ENCODE assay signal across 18 cellular contexts in the genomic region with DNA sequence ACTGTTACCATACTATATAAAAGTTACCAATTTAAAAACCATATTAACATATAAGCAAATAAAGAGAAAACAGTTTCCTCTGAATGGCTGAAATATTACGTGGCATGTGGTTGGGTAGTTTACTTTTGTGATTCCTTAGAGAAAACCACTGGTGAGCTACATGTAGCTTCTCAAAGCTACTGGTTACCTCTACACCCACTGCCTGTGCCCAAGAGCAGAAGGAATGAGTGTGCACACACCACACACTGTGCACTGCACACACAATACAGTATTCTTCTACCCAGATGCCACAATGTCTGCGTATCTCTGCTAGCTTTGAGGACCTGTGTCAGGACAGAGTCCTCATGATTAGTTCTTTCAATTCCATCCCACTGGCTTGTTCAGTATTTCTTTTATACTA. TPM values are rescaled to one million over a fixed set of nuclear protein-coding genes. Genes with fewer than 3 reads are reported as not detected.
DNase-seq lines count a peak whose midpoint lies in the region; ATAC-seq, FAIRE-seq and TF ChIP-seq lines count a peak whose summit lies in the region.
"Had no signal": no experiment of that assay in that cellular context is flagged by ENCODE, and none has a peak within 500 bp of the region (broad histone marks: within the 10 kb centered on the region; RNA-seq: fewer than 3 reads in every experiment).

No MANE protein-coding gene starts in this region.

- no peaks in the 10 kb centered on the region for H3K9me3 ChIP-seq in GM12878 (replicated peaks; ENCODE audit: control insufficient read depth, insufficient read depth, low read length)
- H3K9me3 ChIP-seq in heart left ventricle = no peaks in the 10 kb centered on the region

- intact Hi-C loops in GM12878 (cut with micrococcal nuclease; ENCODE audit: unreplicated experiment) = loop anchor here (5.0 kb wide), 1 partner anchor 101 kb away; no protein-coding TSS in a partner anchor
- intact Hi-C loops in heart left ventricle (cut with DNase I) = no loop called here

- ATAC-seq in activated CD8-positive, alpha-beta memory T cell treated with anti-CD3 and anti-CD28 coated beads, Interleukin-2, amount 10 ng/mL, durations not matched to agents 7 days and 5 days = peak; percentile 67
- ATAC-seq in GM12878 (peak; percentile 42), HG02759 (IDR thresholded peaks at IDR 0.05; ENCODE audit: unreplicated experiment) (no peak), heart left ventricle (no peak)
- ATAC-seq: Right ventricle myocardium inferior had no signal

- H3K4me2 ChIP-seq in GM12878 (ENCODE audit: control insufficient read depth, insufficient read depth) = no peak overlapping the region

- SMC1A ChIA-PET in GM12878 (lab: Charles Lee; ENCODE audit: uncharacterized antibody, unreplicated experiment) = interaction anchor here (0.7 to 3.7 kb wide), 11 partner anchors 8 to 106 kb away, joined by 3 to 26 read pairs (median 4); a partner anchor contains a TSS

- peaks cover 61% of the 10 kb centered on the region for H3K36me3 Mint-ChIP-seq in activated CD8-positive, alpha-beta memory T cell treated with anti-CD3 and anti-CD28 coated beads, Interleukin-2, amount 10 ng/mL, durations not matched to agents 7 days and 5 days

- TF ChIP-seq POLR2A in GM12878 (IDR thresholded peaks at IDR 0.05; ENCODE audit: low read depth, low read length) = no peak
- no peak for TF ChIP-seq POLR2A in heart left ventricle (IDR thresholded peaks at IDR 0.05)

- no peaks in the 10 kb centered on the region for H3K79me2 ChIP-seq in GM12878 (ENCODE audit: control insufficient read depth, insufficient read depth, low read length)

- H3K27me3 ChIP-seq in HL-60 (ENCODE audit: insufficient read depth, poor library complexity, severe bottlenecking) (no peaks in the 10 kb centered on the region), GM12878 (replicated peaks in 1 of 2; ENCODE audit: control insufficient read depth in 2 of 2, insufficient read depth in 2 of 2, low read length in 1 of 2) (no peaks in the 10 kb centered on the region), heart left ventricle (no peaks in the 10 kb centered on the region)

- RAD21 ChIA-PET in GM12878 (lab: Charles Lee; ENCODE audit: unreplicated experiment) = interaction anchor here (0.7 to 2.1 kb wide), 6 partner anchors 9 to 192 kb away, joined by 3 to 5 read pairs (median 4); a partner anchor contains a TSS

- DNase-seq in activated CD8-positive, alpha-beta memory T cell treated with anti-CD3 and anti-CD28 coated beads, Interleukin-2, amount 10 ng/mL, durations not matched to agents 7 days and 5 days = peak; percentile 84
- no peak for DNase-seq in activated CD8-positive, alpha-beta memory T cell treated with anti-CD3 and anti-CD28 coated beads for 24 hours
- DNase-seq in HL-60 (ENCODE audit: low read depth in 1 of 2, low spot score in 1 of 2) = no peak
- no peak for DNase-seq in GM12878 (ENCODE audit: low read depth, low spot score)
- DNase-seq in non-pigmented ciliary epithelial cell (ENCODE audit: low read depth) = peak; percentile 31
- DNase-seq in activated gamma-delta T cell treated with Interleukin-2 at 50 U/mL for 16 hours = no peak
- DNase-seq in heart left ventricle = no peak
- DNase-seq: activated naive CD8-positive, alpha-beta T cell treated with anti-CD3 and anti-CD28 coated beads, Interleukin-2, amount 10 ng/mL, durations not matched to agents 7 days and 5 days; CD4-positive, CD25-positive, alpha-beta regulatory T cell; DMS79; islet precursor cell; naive B cell; NCI-H226; small intestine had no signal

- H3K4me1 Mint-ChIP-seq in activated CD8-positive, alpha-beta memory T cell treated with anti-CD3 and anti-CD28 coated beads, Interleukin-2, amount 10 ng/mL, durations not matched to agents 7 days and 5 days = peaks cover 68% of the 10 kb centered on the region

- no peak overlapping the region for H3K4me3 Mint-ChIP-seq in activated CD8-positive, alpha-beta memory T cell treated with anti-CD3 and anti-CD28 coated beads, Interleukin-2, amount 10 ng/mL, durations not matched to agents 7 days and 5 days
- H3K4me3 Mint-ChIP-seq: activated naive CD8-positive, alpha-beta T cell treated with anti-CD3 and anti-CD28 coated beads, Interleukin-2, amount 10 ng/mL, durations not matched to agents 7 days and 5 days; CD4-positive, CD25-positive, alpha-beta regulatory T cell; naive B cell had no signal

- H3K9ac ChIP-seq in GM12878 (ENCODE audit: control insufficient read depth, insufficient read depth, low read length) = no peak overlapping the region

- CTCF ChIA-PET in activated CD8-positive, alpha-beta memory T cell treated with anti-CD3 and anti-CD28 coated beads, Interleukin-2, amount 10 ng/mL, durations not matched to agents 7 days and 5 days (lab: Charles Lee) = interaction anchor here (0.5 to 1.5 kb wide), 7 partner anchors 10 to 192 kb away, joined by 3 to 5 read pairs (median 3); a partner anchor contains a TSS
- CTCF ChIA-PET in GM12878 (lab: Yijun Ruan, JAX) = interaction anchor here (1.1 to 2.5 kb wide), 6 partner anchors 10 to 177 kb away, joined by 3 to 8 read pairs (median 4); a partner anchor contains a TSS

- no peaks in the 10 kb centered on the region for H4K20me1 ChIP-seq in GM12878 (ENCODE audit: control insufficient read depth, insufficient read depth)

- BruUV-seq in GM12878 (replicated peaks; lab: Mats Ljungman, UMichigan) = no TSS peak

- no peak overlapping the region for H2AFZ ChIP-seq in GM12878 (ENCODE audit: control insufficient read depth, low read depth, low read length)

- H3K4me3 ChIP-seq in HL-60 (replicated peaks; ENCODE audit: insufficient read depth, low read length) = no peak overlapping the region
- H3K4me3 ChIP-seq in GM12878 = no peak overlapping the region
- H3K4me3 ChIP-seq in heart left ventricle = no peak overlapping the region

- no peaks in the 10 kb centered on the region for H3K27me3 Mint-ChIP-seq in activated CD8-positive, alpha-beta memory T cell treated with anti-CD3 and anti-CD28 coated beads, Interleukin-2, amount 10 ng/mL, durations not matched to agents 7 days and 5 days
- H3K27me3 Mint-ChIP-seq: activated naive CD8-positive, alpha-beta T cell treated with anti-CD3 and anti-CD28 coated beads, Interleukin-2, amount 10 ng/mL, durations not matched to agents 7 days and 5 days; CD4-positive, CD25-positive, alpha-beta regulatory T cell; naive B cell; progenitor cell of endocrine pancreas had no signal

- H3K9me3 Mint-ChIP-seq in activated CD8-positive, alpha-beta memory T cell treated with anti-CD3 and anti-CD28 coated beads, Interleukin-2, amount 10 ng/mL, durations not matched to agents 7 days and 5 days (ENCODE audit: low read depth) = no peaks in the 10 kb centered on the region
- H3K9me3 Mint-ChIP-seq: activated naive CD8-positive, alpha-beta T cell treated with anti-CD3 and anti-CD28 coated beads, Interleukin-2, amount 10 ng/mL, durations not matched to agents 7 days and 5 days; CD4-positive, CD25-positive, alpha-beta regulatory T cell; naive B cell had no signal

- peaks cover 9 to 24% of the 10 kb centered on the region in 2 experiments for H3K36me3 ChIP-seq in GM12878 (ENCODE audit: control insufficient read depth in 2 of 2, insufficient read depth in 2 of 2, low read length in 1 of 2)
- peaks cover 3 to 82% (median 77%) of the 10 kb centered on the region in 9 donors for H3K36me3 ChIP-seq in heart left ventricle

- WGBS in GM12878 (ENCODE audit: insufficient coverage, insufficient replicate concordance, low lambda C conversion rate, missing lambda C conversion rate) = 46% methylated on average over 2 of the region's 2 CpGs
- 94 to 97% (median 96%) methylated on average over 2 of the region's 2 CpGs for WGBS in heart left ventricle, 4 donors

- no peak for TF ChIP-seq EP300 in GM12878 (IDR thresholded peaks at IDR 0.05; ENCODE audit: borderline replicate concordance in 1 of 2, control insufficient read depth in 1 of 2, low read depth in 2 of 2, low read length in 2 of 2)

- H3K4me1 ChIP-seq in GM12878 (ENCODE audit: control insufficient read depth, insufficient read depth, low read length) (peaks cover 52% of the 10 kb centered on the region), heart left ventricle (peaks cover 0 to 33% (median 0%) of the 10 kb centered on the region in 12 donors)

- TF ChIP-seq RAD21 in GM12878 (IDR thresholded peaks at IDR 0.05; ENCODE audit: insufficient read depth, low read depth, low read length) = no peak

- TF ChIP-seq CTCF in HL-60 (IDR thresholded peaks at IDR 0.05; ENCODE audit: insufficient read depth, low read length) (no peak), GM12878 (IDR thresholded peaks at IDR 0.05 in 2 of 3, conservative IDR thresholded peaks at IDR 0.05 in 1 of 3; ENCODE audit: control insufficient read depth in 2 of 3, extremely low read depth in 1 of 3, insufficient read depth in 1 of 3, low read depth in 3 of 3, low read length in 3 of 3) (no peak), heart left ventricle (IDR thresholded peaks at IDR 0.05) (no peak)

- H3K27ac ChIP-seq in HL-60 (replicated peaks) (peak overlapping the region; percentile 15), GM12878 (ENCODE audit: control insufficient read depth, insufficient read depth) (no peak overlapping the region), heart left ventricle (no peak overlapping the region)

- H3K27ac Mint-ChIP-seq in activated CD8-positive, alpha-beta memory T cell treated with anti-CD3 and anti-CD28 coated beads, Interleukin-2, amount 10 ng/mL, durations not matched to agents 7 days and 5 days = peak overlapping the region; percentile 61
- H3K27ac Mint-ChIP-seq: activated naive CD8-positive, alpha-beta T cell treated with anti-CD3 and anti-CD28 coated beads, Interleukin-2, amount 10 ng/mL, durations not matched to agents 7 days and 5 days; CD4-positive, CD25-positive, alpha-beta regulatory T cell; naive B cell; progenitor cell of endocrine pancreas had no signal

- in situ Hi-C loops in GM12878 (cut with MboI) = no loop called here

- FAIRE-seq in GM12878 (lab: Jason Lieb, UNC) = no peak
- FAIRE-seq: GM19239, small intestine had no signal

- POLR2A ChIA-PET in GM12878 (lab: Charles Lee) = interaction anchor here (0.6 to 1.3 kb wide), 4 partner anchors 15 to 136 kb away, joined by 3 to 4 read pairs (median 4); no protein-coding TSS in a partner anchor

RNA-seq across cellular contexts. Expression of a gene that starts 25.5 kb away (rescaled TPM):
- total RNA-seq in activated CD8-positive, alpha-beta memory T cell treated with anti-CD3 and anti-CD28 coated beads, Interleukin-2, amount 10 ng/mL, durations not matched to agents 7 days and 5 days = 10 to 100 TPM in 1 of 2 experiments, 1 to 10 TPM in 1; 7.2 to 21.6 TPM
- total RNA-seq in GM12878 (2013; cell fraction: nucleolus; rRNA removed) = 3.8 and 4.0 TPM in 2 replicates
- total RNA-seq in GM12878 (2014; rRNA removed) = 0.98 and 5.0 TPM in 2 replicates
- total RNA-seq in GM12878 (2014; rRNA removed; fragmentation: Illumina TruSeq; extraction: Trizol) = 0.67 and 0.83 TPM in 2 replicates
- total RNA-seq in GM12878 (2021) = 1.4 and 1.9 TPM in 2 replicates
- polyA plus RNA-seq in GM12878 (2011; ENCODE audit: low read depth) = 1.2 TPM
- polyA plus RNA-seq in GM12878 (2011; rRNA removed) = 2.5 and 2.7 TPM in 2 replicates
- polyA plus RNA-seq in GM12878 (2011; cell fraction: cytosol; rRNA removed) = 1.4 and 1.5 TPM in 2 replicates
- 1.3 and 1.7 TPM in 2 replicates for polyA plus RNA-seq in GM12878 (2011; cell fraction: nucleus; rRNA removed)
- 1.9 and 2.0 TPM in 2 replicates for polyA plus RNA-seq in GM12878 (2012)
- polyA plus RNA-seq in GM12878 (2014; fragmentation: Illumina TruSeq; extraction: Trizol) = 0.69 and 0.82 TPM in 2 replicates
- under 1 TPM; 0.13 to 0.21 TPM for polyA plus RNA-seq in GM12878 (2014; fragmentation: Nextera tagmentation; extraction: Ambion mirVana)
- polyA plus RNA-seq in GM12878 (2014; rRNA removed) = 1.2 and 1.4 TPM in 2 replicates
- 1 to 10 TPM; 1.7 to 2.4 TPM for polyA plus RNA-seq in GM12878 (2016; fragmentation: Nextera tagmentation; extraction: Ambion mirVana)
- polyA minus RNA-seq in GM12878 (2011; rRNA and poly(A)+ RNA removed) = 2.0 and 2.1 TPM in 2 replicates
- 0.52 and 0.94 TPM in 2 replicates for polyA minus RNA-seq in GM12878 (2011; cell fraction: cytosol; rRNA and poly(A)+ RNA removed)
- 0.67 and 1.1 TPM in 2 replicates for polyA minus RNA-seq in GM12878 (2011; cell fraction: nucleus; rRNA and poly(A)+ RNA removed)
- 10 to 100 TPM in 1 of 9 donors, 1 to 10 TPM in 8; 6.3 to 10.0 (median 7.5) TPM for total RNA-seq in heart left ventricle
- 1 to 10 TPM; 2.5 to 2.8 TPM for polyA plus RNA-seq in heart left ventricle

Comparison
In these comparisons a context has a peak if more than half of its experiments do, and no peak if none do; other contexts are left out.
1. DNase-seq: peak in activated CD8-positive, alpha-beta memory T cell treated with anti-CD3 and anti-CD28 coated beads, Interleukin-2, amount 10 ng/mL, durations not matched to agents 7 days and 5 days (single experiment) and non-pigmented ciliary epithelial cell (single experiment); none in activated CD8-positive, alpha-beta memory T cell treated with anti-CD3 and anti-CD28 coated beads for 24 hours (single experiment), HL-60 (0 of 2), GM12878 (single experiment), activated gamma-delta T cell treated with Interleukin-2 at 50 U/mL for 16 hours (single experiment) and heart left ventricle (0 of 5).
2. ATAC-seq: peak in activated CD8-positive, alpha-beta memory T cell treated with anti-CD3 and anti-CD28 coated beads, Interleukin-2, amount 10 ng/mL, durations not matched to agents 7 days and 5 days (single experiment) and GM12878 (single experiment); none in HG02759 (single experiment) and heart left ventricle (0 of 4).